10 cellular contexts compared by ENCODE assay signal in genomic region chr9:132141364-132141947, GRCh38. TPM values are rescaled to one million over a fixed set of nuclear protein-coding genes. Genes with fewer than 3 reads are reported as not detected.
A peak's percentile ranks its signal among the peaks of the same experiment; 100 is the strongest.
DNase-seq lines count a peak whose midpoint lies in the region; ATAC-seq and TF ChIP-seq lines count a peak whose summit lies in the region.
"Had no signal": no experiment of that assay in that cellular context is flagged by ENCODE, and none has a peak within 500 bp of the region (broad histone marks: within the 10 kb centered on the region; RNA-seq: fewer than 3 reads in every experiment).

No MANE protein-coding gene starts in this region.

- H3K4me2 ChIP-seq in parathyroid adenoma (ENCODE audit: low read length): peak overlapping the region; percentile 58
- H3K4me2 ChIP-seq: A549 had no signal

- H3K36me3 ChIP-seq in RWPE2 (ENCODE audit: low read depth) (no peaks in the 10 kb centered on the region), parathyroid adenoma (ENCODE audit: control insufficient read depth, insufficient read depth, low read length) (no peaks in the 10 kb centered on the region)

- peak; percentile 33; the same call in 1 of the 3 replicates for ATAC-seq in RWPE2 (ENCODE audit: low read depth)
- ATAC-seq in foreskin keratinocyte: peak; percentile 49

- H3K4me1 ChIP-seq in RWPE2 (ENCODE audit: insufficient read depth, poor library complexity, severe bottlenecking): no peaks in the 10 kb centered on the region
- no peaks in the 10 kb centered on the region for H3K4me1 ChIP-seq in foreskin keratinocyte
- no peaks in the 10 kb centered on the region for H3K4me1 ChIP-seq in parathyroid adenoma

- H3K79me2 ChIP-seq in parathyroid adenoma: no peaks in the 10 kb centered on the region

- TF ChIP-seq CTCF in RWPE2 (IDR thresholded peaks at IDR 0.05; ENCODE audit: poor library complexity, severe bottlenecking) (no peak), foreskin keratinocyte (conservative IDR thresholded peaks at IDR 0.05) (no peak), parathyroid adenoma (IDR thresholded peaks at IDR 0.05) (no peak)

- DNase-seq in NCI-H1694 (lab: John Stamatoyannopoulos, UW) (peak; percentile 22), NCI-H1694 treated with DMSO at 0.1 percent for 48 hours (lab: John Stamatoyannopoulos, UW) (no peak), RWPE2 (ENCODE audit: low spot score) (no peak), foreskin keratinocyte (peak in 1 of 2 donors; percentile 7), SW 1271 (lab: John Stamatoyannopoulos, UW) (no peak), SK-N-DZ (ENCODE audit: low spot score) (no peak)
- DNase-seq in activated CD4-positive, alpha-beta T cell treated with anti-CD3 and anti-CD28 coated beads, Interleukin-2, amount 50 U/mL, for 1 hour: no peak

- H3K9me3 ChIP-seq in RWPE2 (ENCODE audit: severe bottlenecking) (no peaks in the 10 kb centered on the region), parathyroid adenoma (ENCODE audit: control insufficient read depth, low read length) (no peaks in the 10 kb centered on the region)
- H3K9me3 ChIP-seq: A549 had no signal

- H2AFZ ChIP-seq in parathyroid adenoma: peak overlapping the region; percentile 76

- H3K4me3 ChIP-seq in RWPE2 (ENCODE audit: severe bottlenecking) (no peak overlapping the region), parathyroid adenoma (ENCODE audit: low read depth, low read length) (peak overlapping the region; percentile 17)
- H3K4me3 ChIP-seq: A549 had no signal

- H3K9ac ChIP-seq in parathyroid adenoma: no peak overlapping the region

- H3K27me3 ChIP-seq in RWPE2 (ENCODE audit: insufficient read depth, poor library complexity, severe bottlenecking) (peaks cover 48% of the 10 kb centered on the region), foreskin keratinocyte (peaks cover 75% of the 10 kb centered on the region), parathyroid adenoma (ENCODE audit: control insufficient read depth, insufficient read depth, low read length) (no peaks in the 10 kb centered on the region)

- no peak overlapping the region for H3K27ac ChIP-seq in RWPE2 (ENCODE audit: poor library complexity, severe bottlenecking)
- H3K27ac ChIP-seq in foreskin keratinocyte: no peak overlapping the region
- no peak overlapping the region for H3K27ac ChIP-seq in parathyroid adenoma
- H3K27ac ChIP-seq: A549, skin epidermis had no signal

RNA-seq across cellular contexts. Expression of gene NTNG2, which starts 20.4 kb away (rescaled TPM):
- total RNA-seq in foreskin keratinocyte: under 0.01 and 0.03 TPM in 2 replicates
- 0.06 and 0.16 TPM in 2 replicates for polyA plus RNA-seq in foreskin keratinocyte
- polyA plus RNA-seq in SK-N-DZ (2014; cell fraction: cytosol; rRNA removed): 0.89 and 1.5 TPM in 2 replicates
- polyA plus RNA-seq in SK-N-DZ (2014; cell fraction: nucleus; rRNA removed): 17.6 and 20.7 TPM in 2 replicates
